In genomic region chr18:30288662-30289414, GRCh38 we compare ENCODE assay signal across 21 cellular contexts.
"Had no signal": no experiment of that assay in that cellular context is flagged by ENCODE, and none has a peak within 500 bp of the region (broad histone marks: within the 10 kb centered on the region; RNA-seq: fewer than 3 reads in every experiment).

No MANE protein-coding gene starts in this region.

- H3K36me3 ChIP-seq: breast epithelium had no signal

- H3K9me3 ChIP-seq: breast epithelium had no signal

- H3K27ac ChIP-seq: breast epithelium, SK-N-MC had no signal

- H3K27me3 ChIP-seq: breast epithelium had no signal

- H3K4me3 ChIP-seq: breast epithelium, SK-N-MC had no signal

- H3K4me1 ChIP-seq: breast epithelium had no signal

- DNase-seq: activated B cell treated with CpG ODN at 0.5 μM for 24 hours; activated CD4-positive, alpha-beta T cell treated with anti-CD3 and anti-CD28 coated beads for 1 hour; activated CD4-positive, alpha-beta T cell treated with anti-CD3 and anti-CD28 coated beads, Interleukin-2, amount 10 ng/mL, durations not matched to agents 24 days and 14 days; activated CD4-positive, alpha-beta T cell treated with anti-CD3 and anti-CD28 coated beads, Interleukin-2, amount 50 U/mL, for 48 hours; activated CD8-positive, alpha-beta memory T cell treated with anti-CD3 and anti-CD28 coated beads, Interleukin-2, amount 10 ng/mL, durations not matched to agents 7 days and 5 days; activated effector memory CD4-positive, alpha-beta T cell treated with Interleukin-2 at 50 U/mL for 16 hours; activated naive CD4-positive, alpha-beta T cell; activated T-cell treated with anti-CD3 and anti-CD28 coated beads, Interleukin-2, amount 50 U/mL, for 24 hours; aorta; caudate nucleus; KG1; NCI-H1048; NCI-H146; NCI-H187 treated with DMSO at 0.1 percent for 48 hours; NCI-H2081 treated with DMSO at 0.1 percent for 48 hours; NCI-H446; NCI-H524; SIG-M5; T-helper 1 cell had no signal

- ATAC-seq: activated CD8-positive, alpha-beta memory T cell treated with anti-CD3 and anti-CD28 coated beads, Interleukin-2, amount 10 ng/mL, durations not matched to agents 7 days and 5 days had no signal
